8 cellular contexts compared by ENCODE assay signal in the genomic region with DNA sequence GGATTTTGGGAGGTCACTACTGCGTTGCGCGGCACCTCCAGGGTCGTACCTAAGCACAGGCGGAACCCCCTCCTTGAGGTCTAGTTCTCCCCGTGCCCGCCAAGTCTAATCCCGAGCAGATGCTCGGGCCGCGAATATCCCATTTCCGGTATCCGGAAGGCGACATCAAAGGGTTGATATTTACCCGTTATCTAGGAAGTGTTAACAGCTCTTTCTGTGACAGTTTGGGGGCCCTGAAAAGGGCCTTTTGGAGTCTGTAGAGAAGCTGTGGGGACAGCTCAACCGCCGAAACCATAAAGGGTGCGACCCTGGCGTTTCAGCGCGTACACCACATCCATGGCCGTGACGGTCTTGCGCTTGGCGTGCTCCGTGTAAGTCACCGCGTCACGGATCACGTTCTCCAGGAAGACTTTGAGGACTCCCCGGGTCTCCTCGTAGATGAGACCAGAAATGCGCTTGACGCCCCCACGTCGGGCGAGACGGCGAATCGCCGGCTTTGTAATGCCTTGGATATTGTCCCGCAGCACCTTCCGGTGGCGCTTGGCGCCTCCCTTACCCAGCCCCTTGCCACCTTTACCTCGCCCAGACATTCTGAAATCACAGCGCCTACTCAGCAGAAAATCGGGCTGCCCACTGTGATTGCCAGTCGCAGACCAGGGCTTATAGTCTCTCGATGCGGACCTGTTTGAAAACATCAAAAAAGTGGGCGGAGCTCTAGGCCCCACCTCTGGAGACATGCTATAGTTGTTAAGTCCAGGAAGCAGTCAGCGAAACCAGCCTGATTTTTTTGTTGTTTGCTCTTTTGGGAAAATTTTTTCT. TPM values are rescaled to one million over a fixed set of nuclear protein-coding genes. Genes with fewer than 3 reads are reported as not detected.
DNase-seq lines count a peak whose midpoint lies in the region; ATAC-seq and TF ChIP-seq lines count a peak whose summit lies in the region.

No MANE protein-coding gene starts in this region.

- peaks cover 27% of the 10 kb centered on the region for H3K36me3 Mint-ChIP-seq in T-cell

- H3K27me3 ChIP-seq in right atrium auricular region (no peaks in the 10 kb centered on the region), prostate gland (replicated peaks; ENCODE audit: insufficient read depth) (no peaks in the 10 kb centered on the region)

- H3K27ac Mint-ChIP-seq in T-cell: peak overlapping the region; percentile 99

- H3K36me3 ChIP-seq in right atrium auricular region (no peaks in the 10 kb centered on the region), prostate gland (no peaks in the 10 kb centered on the region), urinary bladder (ENCODE audit: insufficient read depth) (no peaks in the 10 kb centered on the region)

- intact Hi-C loops in prostate gland (cut with DNase I): loop anchor here (2.0 to 10.0 kb wide), 2 partner anchors 514 to 1014 kb away; partner anchors contain the start of gene EPS8

- no peaks in the 10 kb centered on the region for H3K9me3 ChIP-seq in right atrium auricular region
- no peaks in the 10 kb centered on the region for H3K9me3 ChIP-seq in prostate gland

- TF ChIP-seq CTCF in right atrium auricular region (IDR thresholded peaks at IDR 0.05): no peak
- peak in 2 of 4 experiments; percentile 4 to 9 for TF ChIP-seq CTCF in prostate gland (IDR thresholded peaks at IDR 0.05)

- WGBS in prostate gland: 1% methylated on average over 53 of the region's 53 CpGs
- WGBS in urinary bladder: under 1% methylated on average over 53 of the region's 53 CpGs

- ATAC-seq in HG02763 (IDR thresholded peaks at IDR 0.05; ENCODE audit: unreplicated experiment): peak; percentile 31
- peak; percentile 31 to 50 (median 42) for ATAC-seq in T-cell (replicated peaks in 1 of 4)

- DNase-seq in NCI-H1417 treated with DMSO at 0.1 percent for 48 hours (lab: John Stamatoyannopoulos, UW) (peak; percentile 89), T-cell (peak; percentile 83 to 98 (median 93)), amniotic stem cell (lab: John Stamatoyannopoulos, UW) (peak; percentile 76), right atrium auricular region (ENCODE audit: low spot score) (peak; percentile 98), prostate gland (ENCODE audit: low spot score) (peak; percentile 98)

- POLR2A ChIA-PET in T-cell (lab: Charles Lee): interaction anchor here (0.6 to 8.3 kb wide), 35 partner anchors 11 to 800 kb away, joined by 3 to 121 read pairs (median 4); partner anchors contain the start of genes ATF7IP (in 2 of the 2), C12orf60 (in 2 of the 2), WBP11 (in 2 of the 2) and ARHGDIB (in 1 of the 2)

- H3K27me3 Mint-ChIP-seq in T-cell: no peaks in the 10 kb centered on the region

- H3K4me1 Mint-ChIP-seq in T-cell: peaks cover 64 to 74% (median 69%) of the 10 kb centered on the region in 3 donors

- H3K4me3 Mint-ChIP-seq in T-cell: peak overlapping the region; percentile 91 to 99 (median 99)

- H3K4me3 ChIP-seq in right atrium auricular region (peak overlapping the region; percentile 83 to 87), prostate gland (peak overlapping the region; percentile 73 to 82), urinary bladder (ENCODE audit: low read depth, low read length) (peak overlapping the region; percentile 73)

- peaks cover 4 to 14% (median 13%) of the 10 kb centered on the region in 3 donors for H3K9me3 Mint-ChIP-seq in T-cell

- CTCF ChIA-PET in T-cell (lab: Charles Lee): interaction anchor here (0.5 to 9.8 kb wide), 15 partner anchors 9 to 405 kb away, joined by 3 to 122 read pairs (median 5); partner anchors contain the start of genes ARHGDIB (in 1 of the 2), ATF7IP (in 1 of the 2), C12orf60 (in 1 of the 2) and WBP11 (in 1 of the 2)

- peak; percentile 100 for TF ChIP-seq POLR2A in GM10847 (IDR thresholded peaks at IDR 0.05; ENCODE audit: extremely low read depth, insufficient read length)
- peak; percentile 90 for TF ChIP-seq POLR2A in prostate gland (IDR thresholded peaks at IDR 0.05)

- H3K4me1 ChIP-seq in right atrium auricular region (peaks cover 0 to 27% of the 10 kb centered on the region in 2 donors), prostate gland (replicated peaks) (no peaks in the 10 kb centered on the region), urinary bladder (ENCODE audit: insufficient read depth) (peaks cover 2% of the 10 kb centered on the region)

- H3K27ac ChIP-seq in right atrium auricular region (peak overlapping the region; percentile 95 to 96), prostate gland (peak overlapping the region; percentile 86 to 92), urinary bladder (ENCODE audit: low read depth) (peak overlapping the region; percentile 90)

RNA-seq across cellular contexts. Expression of gene WBP11, which starts 32.6 kb away (rescaled TPM):
- total RNA-seq in T-cell: 100 to 1,000 TPM in 2 of 5 donors, 10 to 100 TPM in 3; 72.6 to 122 (median 80.6) TPM
- total RNA-seq in right atrium auricular region: 10 to 100 TPM; 19.9 to 21.9 TPM
- total RNA-seq in prostate gland: 10 to 100 TPM; 29.6 to 29.8 TPM
- 32.9 TPM for total RNA-seq in urinary bladder
- polyA plus RNA-seq in urinary bladder: 27.7 TPM

RNA-seq across cellular contexts. Expression of gene C12orf60, which starts 32.8 kb away (rescaled TPM):
- total RNA-seq in T-cell (1 to 10 TPM in 2 of 5 donors, under 1 TPM in 2, not detected in 1; 0.50 to 1.4 (median 0.93) TPM), right atrium auricular region (1 to 10 TPM in 1 of 2 donors, under 1 TPM in 1; 0.90 to 1.1 TPM), prostate gland (1 to 10 TPM; 2.0 to 2.6 TPM), urinary bladder (3.6 TPM)
- polyA plus RNA-seq in urinary bladder: 1.0 TPM

RNA-seq across cellular contexts. Expression of gene SMCO3, which starts 43.3 kb away (rescaled TPM):
- not detected for total RNA-seq in T-cell
- under 1 TPM; 0.33 to 0.43 TPM for total RNA-seq in right atrium auricular region
- total RNA-seq in prostate gland: 1 to 10 TPM in 1 of 2 donors, not detected in 1; 2.2 TPM
- total RNA-seq in urinary bladder: 5.0 TPM
- polyA plus RNA-seq in urinary bladder: 0.20 TPM

Comparison
In these comparisons a context has a peak if more than half of its experiments do, and no peak if none do; other contexts are left out.
1. Peak in every context shown above with its lines: DNase-seq, ATAC-seq, H3K4me3 ChIP-seq and H3K27ac ChIP-seq.